In the genomic region with DNA sequence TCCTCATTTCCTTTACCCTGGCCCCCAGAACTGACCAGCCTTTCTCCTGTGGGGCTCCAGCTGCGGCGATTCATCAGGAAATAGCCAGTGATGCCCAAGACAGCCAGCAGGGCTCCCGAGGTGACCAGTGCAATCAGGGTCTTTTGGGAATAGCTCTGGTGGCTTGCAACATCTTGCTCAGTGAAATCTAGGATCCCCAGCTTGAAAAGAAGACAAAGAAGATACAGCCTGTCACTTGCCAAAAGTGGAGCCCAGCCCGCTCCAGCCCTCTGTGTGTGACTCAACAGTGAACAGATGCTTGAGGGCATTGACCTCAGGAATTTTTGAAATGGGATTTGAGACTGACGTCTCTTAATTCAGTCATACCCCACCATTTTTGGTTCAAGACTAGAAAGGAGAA, we compare ENCODE assay signal across 16 cellular contexts. TPM values are rescaled to one million over a fixed set of nuclear protein-coding genes. Genes with fewer than 3 reads are reported as not detected.
A peak's percentile ranks its signal among the peaks of the same experiment; 100 is the strongest.
DNase-seq lines count a peak whose midpoint lies in the region; ATAC-seq, FAIRE-seq and TF ChIP-seq lines count a peak whose summit lies in the region.
"Had no signal": no experiment of that assay in that cellular context is flagged by ENCODE, and none has a peak within 500 bp of the region (broad histone marks: within the 10 kb centered on the region; RNA-seq: fewer than 3 reads in every experiment).

No MANE protein-coding gene starts in this region.

- in situ Hi-C loops in G401 (cut with HindIII; ENCODE audit: low sequenced_read_pairs), result no loop called here

- TF ChIP-seq POLR2A in sigmoid colon (IDR thresholded peaks at IDR 0.05), result no peak

- peak; percentile 29; the same call in 1 of the 2 replicates for TF ChIP-seq CTCF in BJ (IDR thresholded peaks at IDR 0.05; ENCODE audit: insufficient read depth, low read depth, low read length)
- peak; percentile 61 for TF ChIP-seq CTCF in WERI-Rb-1 (IDR thresholded peaks at IDR 0.05; ENCODE audit: low read depth, low read length)
- peak; percentile 15 for TF ChIP-seq CTCF in fibroblast of villous mesenchyme (IDR thresholded peaks at IDR 0.05; ENCODE audit: insufficient read depth, low read depth, low read length)
- TF ChIP-seq CTCF in sigmoid colon (IDR thresholded peaks at IDR 0.05), result no peak

- H3K36me3 ChIP-seq in BJ (ENCODE audit: control insufficient read depth, insufficient read depth, low read length) (no peaks in the 10 kb centered on the region), WERI-Rb-1 (no peaks in the 10 kb centered on the region), sigmoid colon (no peaks in the 10 kb centered on the region)

- ATAC-seq in GM21717 (IDR thresholded peaks at IDR 0.05; ENCODE audit: unreplicated experiment), result no peak
- ATAC-seq: esophagus mucosa, GM12878 had no signal

- peaks cover 0 to 62% (median 35%) of the 10 kb centered on the region in 4 donors for H3K4me1 ChIP-seq in sigmoid colon

- CTCF ChIA-PET in BJ (lab: Yijun Ruan, JAX), result interaction anchor here (0.6 to 10.0 kb wide), 10 partner anchors 9 to 363 kb away, joined by 3 to 206 read pairs (median 5); no protein-coding TSS in a partner anchor

- no peaks in the 10 kb centered on the region for H3K27me3 ChIP-seq in BJ (ENCODE audit: control insufficient read depth, insufficient read depth, low read length)
- H3K27me3 ChIP-seq in WERI-Rb-1 (ENCODE audit: insufficient read depth, low read depth, severe bottlenecking), result no peaks in the 10 kb centered on the region
- no peaks in the 10 kb centered on the region for H3K27me3 ChIP-seq in sigmoid colon

- WGBS in sigmoid colon, 2 donors, result 81 to 85% methylated on average over 5 of the region's 5 CpGs

- H3K27ac ChIP-seq in WERI-Rb-1, result no peak overlapping the region
- peak overlapping the region; percentile 63 to 76 (median 71) for H3K27ac ChIP-seq in sigmoid colon

- TF ChIP-seq EP300 in sigmoid colon (IDR thresholded peaks at IDR 0.05), result no peak

- POLR2A ChIA-PET in BJ (lab: Charles Lee), result no interaction called here

- no peak for FAIRE-seq in frontal cortex (lab: Jason Lieb, UNC)
- FAIRE-seq: GM12878 had no signal

- DNase-seq in BJ (ENCODE audit: low read depth), result peak; percentile 32
- DNase-seq in WERI-Rb-1, result no peak
- DNase-seq in fibroblast of villous mesenchyme (ENCODE audit: low read depth), result no peak
- peak; percentile 82 for DNase-seq in sigmoid colon
- DNase-seq in frontal cortex (ENCODE audit: low spot score in 2 of 2), result no peak
- no peak for DNase-seq in G401 (ENCODE audit: low spot score)
- DNase-seq in NCI-H2107 treated with DMSO at 0.1 percent for 48 hours (lab: John Stamatoyannopoulos, UW; ENCODE audit: unreplicated experiment), result no peak
- DNase-seq: activated CD4-positive, alpha-beta T cell treated with anti-CD3 and anti-CD28 coated beads, Interleukin-2, amount 50 U/mL, for 48 hours; CD4-positive, CD25-positive, alpha-beta regulatory T cell; KBM-7; mesendoderm; NCI-H510A had no signal

- H3K9me3 ChIP-seq in WERI-Rb-1 (ENCODE audit: severe bottlenecking), result no peaks in the 10 kb centered on the region
- H3K9me3 ChIP-seq in sigmoid colon, result no peaks in the 10 kb centered on the region

- H3K4me3 ChIP-seq in BJ (ENCODE audit: low read depth, low read length) (no peak overlapping the region), WERI-Rb-1 (ENCODE audit: low read depth, low read length) (no peak overlapping the region), fibroblast of villous mesenchyme (ENCODE audit: low read depth, low read length) (no peak overlapping the region), sigmoid colon (no peak overlapping the region)
- H3K4me3 ChIP-seq: GM12878, smooth muscle cell had no signal

- intact Hi-C loops in sigmoid colon (cut with DNase I), result loop anchor here (5.0 kb wide), 1 partner anchor 359 kb away; no protein-coding TSS in a partner anchor

RNA-seq across cellular contexts. Expression of gene CD34, which starts 22.3 kb away (rescaled TPM):
- polyA plus RNA-seq in BJ (2011; rRNA removed) (0.87 and 1.2 TPM in 2 replicates), sigmoid colon (10 to 100 TPM in 1 of 3 donors, 1 to 10 TPM in 2; 1.8 to 10.2 (median 8.4) TPM)
- polyA minus RNA-seq in BJ (2011; rRNA and poly(A)+ RNA removed), result 0.24 and 0.26 TPM in 2 replicates
- total RNA-seq in fibroblast of villous mesenchyme (0.32 and 0.43 TPM in 2 replicates), sigmoid colon (10 to 100 TPM; 15.9 to 58.7 (median 32.1) TPM), frontal cortex (0.82 TPM)
- not detected in 2 replicates for total RNA-seq in G401 (2014; rRNA removed; shearing (Covaris generic))
- total RNA-seq: smooth muscle cell had no signal
- polyA plus RNA-seq: smooth muscle cell had no signal

Comparison
In these comparisons a context has a peak if more than half of its experiments do, and no peak if none do; other contexts are left out.
1. DNase-seq: peak in BJ (single experiment) and sigmoid colon (single experiment); none in WERI-Rb-1 (single experiment), fibroblast of villous mesenchyme (single experiment), frontal cortex (0 of 2), G401 (single experiment) and NCI-H2107 treated with DMSO at 0.1 percent for 48 hours (single experiment).
2. CTCF ChIP-seq: peak in BJ (single experiment), WERI-Rb-1 (single experiment) and fibroblast of villous mesenchyme (single experiment); none in sigmoid colon (0 of 4).